16 cellular contexts compared by ENCODE assay signal in genomic region chr13:49527123-49527522, GRCh38. TPM values are rescaled to one million over a fixed set of nuclear protein-coding genes. Genes with fewer than 3 reads are reported as not detected.
DNase-seq lines count a peak whose midpoint lies in the region; ATAC-seq and TF ChIP-seq lines count a peak whose summit lies in the region.
"Had no signal": no experiment of that assay in that cellular context is flagged by ENCODE, and none has a peak within 500 bp of the region (broad histone marks: within the 10 kb centered on the region; RNA-seq: fewer than 3 reads in every experiment).

No MANE protein-coding gene starts in this region.

- H2AFZ ChIP-seq in OCI-LY1 (ENCODE audit: low read length): no peak overlapping the region

- ATAC-seq in stimulated activated naive CD8-positive, alpha-beta T cell treated with anti-CD3 and anti-CD28 coated beads, Interleukin-15, Interleukin-2, amounts not matched to agents 100 U/mL and 50 U/mL, for 24 hours: no peak
- no peak for ATAC-seq in GM21825 (IDR thresholded peaks at IDR 0.05; ENCODE audit: unreplicated experiment)
- ATAC-seq: esophagus mucosa had no signal

- H3K9me2 ChIP-seq in OCI-LY1 (ENCODE audit: low read depth, low read length): no peaks in the 10 kb centered on the region

- 0 out of 2 replicates have a peak, but pooled peaks have one; percentile 6 for TF ChIP-seq CTCF in OCI-LY1 (IDR thresholded peaks at IDR 0.05; ENCODE audit: low read length)
- no peak for TF ChIP-seq CTCF in GM10248 (IDR thresholded peaks at IDR 0.05; ENCODE audit: control extremely low read depth, extremely low read depth, low read depth, missing control alignments)

- no peak overlapping the region for H3K4me3 ChIP-seq in OCI-LY1 (ENCODE audit: low read depth, low read length, poor library complexity, severe bottlenecking)

- no peaks in the 10 kb centered on the region for H3K27me3 ChIP-seq in OCI-LY1 (ENCODE audit: insufficient read depth, low read length)

- H3K4me2 ChIP-seq in OCI-LY1 (ENCODE audit: low read length): no peak overlapping the region

- CTCF ChIA-PET in GM10248 (lab: Yijun Ruan, JAX): no interaction called here

- H3K27me3 Mint-ChIP-seq in stimulated activated naive CD8-positive, alpha-beta T cell treated with anti-CD3 and anti-CD28 coated beads, Interleukin-15, Interleukin-2, amounts not matched to agents 100 ng/mL and 50 ng/mL, for 24 hours: no peaks in the 10 kb centered on the region
- H3K27me3 Mint-ChIP-seq in activated CD4-positive, alpha-beta T cell treated with anti-CD3 and anti-CD28 coated beads, Interleukin-2, amount 10 ng/mL, durations not matched to agents 24 days and 14 days: no peaks in the 10 kb centered on the region
- H3K27me3 Mint-ChIP-seq: activated naive CD4-positive, alpha-beta T cell treated with anti-CD3 and anti-CD28 coated beads, Interleukin-2, amount 10 ng/mL, durations not matched to agents 7 days and 5 days; IgD-negative memory B cell had no signal

- H4K20me1 ChIP-seq in OCI-LY1 (ENCODE audit: insufficient read depth, low read length): no peaks in the 10 kb centered on the region

- H3K36me3 ChIP-seq in OCI-LY1 (ENCODE audit: insufficient read depth, low read length): peaks cover 41% of the 10 kb centered on the region; the same call in 1 of the 2 replicates

- peak overlapping the region; percentile 49 for H3K27ac ChIP-seq in OCI-LY1 (ENCODE audit: low read depth, low read length, poor library complexity, severe bottlenecking)

- H3K36me3 Mint-ChIP-seq in stimulated activated naive CD8-positive, alpha-beta T cell treated with anti-CD3 and anti-CD28 coated beads, Interleukin-15, Interleukin-2, amounts not matched to agents 100 ng/mL and 50 ng/mL, for 24 hours (ENCODE audit: low read depth): peaks cover 61% of the 10 kb centered on the region
- peaks cover 59% of the 10 kb centered on the region for H3K36me3 Mint-ChIP-seq in activated CD4-positive, alpha-beta T cell treated with anti-CD3 and anti-CD28 coated beads, Interleukin-2, amount 10 ng/mL, durations not matched to agents 24 days and 14 days (ENCODE audit: low read depth)

- H3K9ac ChIP-seq in OCI-LY1 (ENCODE audit: low read length): no peak overlapping the region

- H3K4me1 ChIP-seq in OCI-LY1 (ENCODE audit: insufficient read depth, low read length, severe bottlenecking): peaks cover 51% of the 10 kb centered on the region

- H3K27ac Mint-ChIP-seq in stimulated activated naive CD8-positive, alpha-beta T cell treated with anti-CD3 and anti-CD28 coated beads, Interleukin-15, Interleukin-2, amounts not matched to agents 100 ng/mL and 50 ng/mL, for 24 hours: peak overlapping the region; percentile 33
- H3K27ac Mint-ChIP-seq in activated CD4-positive, alpha-beta T cell treated with anti-CD3 and anti-CD28 coated beads, Interleukin-2, amount 10 ng/mL, durations not matched to agents 24 days and 14 days: no peak overlapping the region
- H3K27ac Mint-ChIP-seq: activated naive CD4-positive, alpha-beta T cell treated with anti-CD3 and anti-CD28 coated beads, Interleukin-2, amount 10 ng/mL, durations not matched to agents 7 days and 5 days had no signal

- no peaks in the 10 kb centered on the region for H3K9me3 Mint-ChIP-seq in stimulated activated naive CD8-positive, alpha-beta T cell treated with anti-CD3 and anti-CD28 coated beads, Interleukin-15, Interleukin-2, amounts not matched to agents 100 ng/mL and 50 ng/mL, for 24 hours
- H3K9me3 Mint-ChIP-seq in activated CD4-positive, alpha-beta T cell treated with anti-CD3 and anti-CD28 coated beads, Interleukin-2, amount 10 ng/mL, durations not matched to agents 24 days and 14 days: no peaks in the 10 kb centered on the region
- H3K9me3 Mint-ChIP-seq: activated naive CD4-positive, alpha-beta T cell treated with anti-CD3 and anti-CD28 coated beads, Interleukin-2, amount 10 ng/mL, durations not matched to agents 7 days and 5 days; IgD-negative memory B cell had no signal

- H3K4me1 Mint-ChIP-seq in stimulated activated naive CD8-positive, alpha-beta T cell treated with anti-CD3 and anti-CD28 coated beads, Interleukin-15, Interleukin-2, amounts not matched to agents 100 ng/mL and 50 ng/mL, for 24 hours (ENCODE audit: low read depth): peaks cover 16% of the 10 kb centered on the region
- peaks cover 4% of the 10 kb centered on the region for H3K4me1 Mint-ChIP-seq in activated CD4-positive, alpha-beta T cell treated with anti-CD3 and anti-CD28 coated beads, Interleukin-2, amount 10 ng/mL, durations not matched to agents 24 days and 14 days

- no peak overlapping the region for H3K4me3 Mint-ChIP-seq in stimulated activated naive CD8-positive, alpha-beta T cell treated with anti-CD3 and anti-CD28 coated beads, Interleukin-15, Interleukin-2, amounts not matched to agents 100 ng/mL and 50 ng/mL, for 24 hours
- no peak overlapping the region for H3K4me3 Mint-ChIP-seq in activated CD4-positive, alpha-beta T cell treated with anti-CD3 and anti-CD28 coated beads, Interleukin-2, amount 10 ng/mL, durations not matched to agents 24 days and 14 days
- H3K4me3 Mint-ChIP-seq: activated naive CD4-positive, alpha-beta T cell treated with anti-CD3 and anti-CD28 coated beads, Interleukin-2, amount 10 ng/mL, durations not matched to agents 7 days and 5 days; IgD-negative memory B cell had no signal

- no peaks in the 10 kb centered on the region for H3K9me3 ChIP-seq in OCI-LY1 (ENCODE audit: low read length)

- H3K79me2 ChIP-seq in OCI-LY1 (ENCODE audit: insufficient read depth, low read length): no peaks in the 10 kb centered on the region

- no peak for DNase-seq in stimulated activated naive CD8-positive, alpha-beta T cell treated with anti-CD3 and anti-CD28 coated beads, Interleukin-15, Interleukin-2, amounts not matched to agents 100 U/mL and 50 U/mL, for 24 hours
- peak in 40 of 42 donors; percentile 23 to 77 (median 48) for DNase-seq in head of caudate nucleus
- no peak for DNase-seq in T-helper 9 cell
- no peak for DNase-seq in activated CD4-positive, alpha-beta T cell treated with anti-CD3 and anti-CD28 coated beads, Interleukin-2, amount 10 ng/mL, durations not matched to agents 24 days and 14 days
- DNase-seq in GM10248 (ENCODE audit: extremely low spot score): no peak
- DNase-seq: activated CD4-positive, CD25-positive, alpha-beta regulatory T cell treated with anti-CD3 and anti-CD28 coated beads, Interleukin-2, amount 50 U/mL, for 72 hours; activated naive CD4-positive, alpha-beta T cell treated with anti-CD3 and anti-CD28 coated beads, Interleukin-2, amount 10 ng/mL, durations not matched to agents 7 days and 5 days; NCI-H1417 treated with DMSO at 0.1 percent for 48 hours; SHP77 treated with DMSO at 0.1 percent for 48 hours; stimulated activated CD4-positive, alpha-beta T cell treated with anti-CD3 and anti-CD28 coated beads, Interleukin-1b, Interleukin-23, amount 100 ng/mL, for 48 hours; T-helper 2 cell had no signal

- intact Hi-C loops in head of caudate nucleus (cut with DNase I): no loop called here
- intact Hi-C loops in activated CD4-positive, alpha-beta T cell treated with anti-CD3 and anti-CD28 coated beads, Interleukin-2, amount 10 ng/mL, durations not matched to agents 24 days and 14 days (cut with micrococcal nuclease): no loop called here

- H3F3A ChIP-seq in OCI-LY1 (ENCODE audit: insufficient read depth, low read length): no peaks in the 10 kb centered on the region

- POLR2A ChIA-PET in GM10248 (lab: Yijun Ruan, JAX): no interaction called here

RNA-seq across cellular contexts. Expression of gene PHF11, which starts 31.4 kb away (rescaled TPM):
- total RNA-seq in activated CD4-positive, alpha-beta T cell treated with anti-CD3 and anti-CD28 coated beads, Interleukin-2, amount 10 ng/mL, durations not matched to agents 24 days and 14 days: 56.8 and 60.8 TPM in 2 replicates

RNA-seq across cellular contexts. Expression of gene RCBTB1, which starts 58.2 kb away (rescaled TPM):
- 14.8 and 16.2 TPM in 2 replicates for total RNA-seq in activated CD4-positive, alpha-beta T cell treated with anti-CD3 and anti-CD28 coated beads, Interleukin-2, amount 10 ng/mL, durations not matched to agents 24 days and 14 days

Comparison
In these comparisons a context has a peak if more than half of its experiments do, and no peak if none do; other contexts are left out.
1. DNase-seq: peak in head of caudate nucleus (40 of 42); none in stimulated activated naive CD8-positive, alpha-beta T cell treated with anti-CD3 and anti-CD28 coated beads, Interleukin-15, Interleukin-2, amounts not matched to agents 100 U/mL and 50 U/mL, for 24 hours (single experiment), T-helper 9 cell (single experiment), activated CD4-positive, alpha-beta T cell treated with anti-CD3 and anti-CD28 coated beads, Interleukin-2, amount 10 ng/mL, durations not matched to agents 24 days and 14 days (single experiment) and GM10248 (single experiment).